Comparison of ENCODE assay signal across 14 cellular contexts in genomic region chr13:79359064-79359463, GRCh38.
"Had no signal": no experiment of that assay in that cellular context is flagged by ENCODE, and none has a peak within 500 bp of the region (broad histone marks: within the 10 kb centered on the region; RNA-seq: fewer than 3 reads in every experiment).

No MANE protein-coding gene starts in this region.

- H3K4me1 ChIP-seq: colonic mucosa, lower lobe of right lung had no signal

- H3K27me3 ChIP-seq: colonic mucosa had no signal

- H3K27ac Mint-ChIP-seq: activated CD4-positive, alpha-beta memory T cell treated with anti-CD3 and anti-CD28 coated beads, Interleukin-2, amount 10 ng/mL, durations not matched to agents 7 days and 5 days; activated naive CD4-positive, alpha-beta T cell treated with anti-CD3 and anti-CD28 coated beads, Interleukin-2, amount 10 ng/mL, durations not matched to agents 7 days and 5 days; brain had no signal

- H3K36me3 ChIP-seq: colonic mucosa had no signal

- DNase-seq: activated CD4-positive, alpha-beta memory T cell treated with anti-CD3 and anti-CD28 coated beads, Interleukin-2, amount 10 ng/mL, durations not matched to agents 7 days and 5 days; activated CD4-positive, CD25-positive, alpha-beta regulatory T cell treated with anti-CD3 and anti-CD28 coated beads, Interleukin-2, amount 50 U/mL, for 72 hours; activated CD8-positive, alpha-beta memory T cell treated with anti-CD3 and anti-CD28 coated beads, Interleukin-2, amount 50 U/mL, for 4 hours; activated naive CD4-positive, alpha-beta T cell treated with anti-CD3 and anti-CD28 coated beads, Interleukin-2, amount 10 ng/mL, durations not matched to agents 7 days and 5 days; amygdala; central memory CD4-positive, alpha-beta T cell; colonic mucosa; left colon; lower lobe of right lung; midbrain; stimulated activated CD4-positive, alpha-beta T cell treated with anti-CD3 and anti-CD28 coated beads, Interleukin-2, amount 100 ng/mL, for 48 hours; stimulated activated naive CD4-positive, alpha-beta T cell had no signal

- H3K27me3 Mint-ChIP-seq: activated CD4-positive, alpha-beta memory T cell treated with anti-CD3 and anti-CD28 coated beads, Interleukin-2, amount 10 ng/mL, durations not matched to agents 7 days and 5 days; activated naive CD4-positive, alpha-beta T cell treated with anti-CD3 and anti-CD28 coated beads, Interleukin-2, amount 10 ng/mL, durations not matched to agents 7 days and 5 days; brain had no signal

- H3K9me3 ChIP-seq: colonic mucosa, lower lobe of right lung had no signal

- H3K9me3 Mint-ChIP-seq: activated CD4-positive, alpha-beta memory T cell treated with anti-CD3 and anti-CD28 coated beads, Interleukin-2, amount 10 ng/mL, durations not matched to agents 7 days and 5 days; activated naive CD4-positive, alpha-beta T cell treated with anti-CD3 and anti-CD28 coated beads, Interleukin-2, amount 10 ng/mL, durations not matched to agents 7 days and 5 days; brain had no signal

- H3K4me1 Mint-ChIP-seq: activated naive CD4-positive, alpha-beta T cell treated with anti-CD3 and anti-CD28 coated beads, Interleukin-2, amount 10 ng/mL, durations not matched to agents 7 days and 5 days; brain had no signal

- H3K27ac ChIP-seq: colonic mucosa, lower lobe of right lung had no signal

- H3K4me3 ChIP-seq: colonic mucosa, lower lobe of right lung had no signal

- H3K4me3 Mint-ChIP-seq: activated CD4-positive, alpha-beta memory T cell treated with anti-CD3 and anti-CD28 coated beads, Interleukin-2, amount 10 ng/mL, durations not matched to agents 7 days and 5 days; activated naive CD4-positive, alpha-beta T cell treated with anti-CD3 and anti-CD28 coated beads, Interleukin-2, amount 10 ng/mL, durations not matched to agents 7 days and 5 days; brain had no signal

- ATAC-seq: esophagus mucosa, left colon, lower lobe of right lung had no signal
